Comparison of ENCODE assay signal across 14 cellular contexts in genomic region chr9:129759329-129759728, GRCh38. TPM values are rescaled to one million over a fixed set of nuclear protein-coding genes. Genes with fewer than 3 reads are reported as not detected.
DNase-seq lines count a peak whose midpoint lies in the region; ATAC-seq and TF ChIP-seq lines count a peak whose summit lies in the region.
"Had no signal": no experiment of that assay in that cellular context is flagged by ENCODE, and none has a peak within 500 bp of the region (broad histone marks: within the 10 kb centered on the region; RNA-seq: fewer than 3 reads in every experiment).

No MANE protein-coding gene starts in this region.

- no peaks in the 10 kb centered on the region for H3K79me1 ChIP-seq in mesenchymal stem cell (replicated peaks; ENCODE audit: low read length, poor library complexity, severe bottlenecking)

- H2BK5ac ChIP-seq in mesenchymal stem cell (ENCODE audit: low read depth, low read length, poor library complexity, severe bottlenecking), result no peak overlapping the region

- H3K27ac ChIP-seq in heart right ventricle (peak overlapping the region in 6 of 10 donors; percentile 15 to 40 (median 21)), heart left ventricle (peak overlapping the region in 1 of 12 donors; percentile 22), mesenchymal stem cell (ENCODE audit: low read length, poor library complexity, severe bottlenecking) (no peak overlapping the region), subcutaneous abdominal adipose tissue (ENCODE audit: low read depth, low read length) (peak overlapping the region; percentile 21)
- H3K27ac ChIP-seq: HL-60 had no signal

- TF ChIP-seq POLR2A in heart left ventricle (IDR thresholded peaks at IDR 0.05), result no peak

- 0 out of 2 replicates have a peak overlapping the region, but pooled peaks have one; percentile 18 for H3K27ac Mint-ChIP-seq in HFFc6

- H3K4me3 Mint-ChIP-seq in HFFc6, result no peak overlapping the region
- H3K4me3 Mint-ChIP-seq: CD8-positive, alpha-beta memory T cell had no signal

- H3K18ac ChIP-seq in mesenchymal stem cell (ENCODE audit: low read depth in 1 of 2, low read length in 2 of 2), result peak overlapping the region; percentile 38 to 87

- no peaks in the 10 kb centered on the region for H3K36me3 ChIP-seq in heart right ventricle
- no peaks in the 10 kb centered on the region for H3K36me3 ChIP-seq in heart left ventricle
- no peaks in the 10 kb centered on the region for H3K36me3 ChIP-seq in mesenchymal stem cell (ENCODE audit: control insufficient read depth in 1 of 2, insufficient read depth in 2 of 2, low read depth in 1 of 2, low read length in 2 of 2)
- no peaks in the 10 kb centered on the region for H3K36me3 ChIP-seq in subcutaneous abdominal adipose tissue (ENCODE audit: control insufficient read depth in 5 of 5, insufficient read depth in 5 of 5, low read length in 5 of 5)
- H3K36me3 ChIP-seq: BE2C had no signal

- no peak overlapping the region for H3K23ac ChIP-seq in mesenchymal stem cell (ENCODE audit: low read length in 2 of 2)

- H3K9me3 ChIP-seq in heart right ventricle (no peaks in the 10 kb centered on the region), heart left ventricle (no peaks in the 10 kb centered on the region), mesenchymal stem cell (ENCODE audit: control insufficient read depth, low read length) (no peaks in the 10 kb centered on the region), subcutaneous abdominal adipose tissue (ENCODE audit: control insufficient read depth in 5 of 5, low read length in 5 of 5) (no peaks in the 10 kb centered on the region)
- H3K9me3 ChIP-seq: BE2C, Caco-2 had no signal

- no peak overlapping the region for H4K91ac ChIP-seq in mesenchymal stem cell (ENCODE audit: low read length)

- ATAC-seq in heart right ventricle (peak in 1 of 8 donors; percentile 23), heart left ventricle (no peak)
- ATAC-seq: HCT116 had no signal

- H3K14ac ChIP-seq in mesenchymal stem cell (ENCODE audit: low read length in 2 of 2), result peak overlapping the region in 1 of 2 experiments; percentile 29

- TF ChIP-seq CTCF in heart right ventricle (IDR thresholded peaks at IDR 0.05), result no peak
- no peak for TF ChIP-seq CTCF in heart left ventricle (IDR thresholded peaks at IDR 0.05)
- no peak for TF ChIP-seq CTCF in HFFc6 (IDR thresholded peaks at IDR 0.05)
- TF ChIP-seq CTCF in GM10266 (IDR thresholded peaks at IDR 0.05; ENCODE audit: control insufficient read depth, insufficient read depth, low read depth, missing control alignments), result no peak

- H3K4ac ChIP-seq in mesenchymal stem cell (ENCODE audit: low read depth in 1 of 2, low read length in 2 of 2), result peak overlapping the region; percentile 52 to 67

- WGBS in heart right ventricle, 2 donors, result 56 to 71% methylated on average over 4 of the region's 4 CpGs
- WGBS in heart left ventricle, 4 donors, result 64 to 73% (median 65%) methylated on average over 4 of the region's 4 CpGs
- 100% methylated on average over 2 of the region's 4 CpGs for WGBS in mesenchymal stem cell

- peak overlapping the region in 1 of 2 experiments; percentile 99 for H2BK12ac ChIP-seq in mesenchymal stem cell (ENCODE audit: low read length in 2 of 2)

- no peak overlapping the region for H3K4me2 ChIP-seq in mesenchymal stem cell (ENCODE audit: low read length, poor library complexity, severe bottlenecking)

- H3K27me3 Mint-ChIP-seq in HFFc6 (ENCODE audit: insufficient read depth), result peaks cover 5% of the 10 kb centered on the region

- H3K4me1 ChIP-seq in heart right ventricle (peaks cover 0 to 47% (median 18%) of the 10 kb centered on the region in 9 donors), heart left ventricle (peaks cover 0 to 37% (median 10%) of the 10 kb centered on the region in 12 donors), mesenchymal stem cell (ENCODE audit: control insufficient read depth, insufficient read depth, low read depth, low read length) (peaks cover 11% of the 10 kb centered on the region), subcutaneous abdominal adipose tissue (ENCODE audit: control insufficient read depth in 5 of 5, insufficient read depth in 5 of 5, low read length in 5 of 5) (peaks cover 6 to 36% (median 27%) of the 10 kb centered on the region in 5 donors)

- no peak overlapping the region for H3K4me3 ChIP-seq in heart right ventricle
- no peak overlapping the region for H3K4me3 ChIP-seq in heart left ventricle
- no peak overlapping the region for H3K4me3 ChIP-seq in mesenchymal stem cell (ENCODE audit: insufficient read depth in 1 of 2, low read depth in 1 of 2, low read length in 2 of 2)
- H3K4me3 ChIP-seq in subcutaneous abdominal adipose tissue (ENCODE audit: low read depth in 1 of 5, low read length in 5 of 5), result no peak overlapping the region

- H3K9me3 Mint-ChIP-seq in HFFc6, result no peaks in the 10 kb centered on the region
- H3K9me3 Mint-ChIP-seq: CD8-positive, alpha-beta memory T cell had no signal

- no peak overlapping the region for H2AFZ ChIP-seq in mesenchymal stem cell (ENCODE audit: low read depth, low read length)

- no peaks in the 10 kb centered on the region for H3K36me3 Mint-ChIP-seq in HFFc6 (ENCODE audit: low read depth)
- H3K36me3 Mint-ChIP-seq: CD8-positive, alpha-beta memory T cell had no signal

- no peak overlapping the region for H2BK120ac ChIP-seq in mesenchymal stem cell (ENCODE audit: low read depth, low read length)

- H3K27me3 ChIP-seq in heart right ventricle (peaks cover 0 to 4% (median 0%) of the 10 kb centered on the region in 7 donors), heart left ventricle (no peaks in the 10 kb centered on the region), mesenchymal stem cell (ENCODE audit: control insufficient read depth in 1 of 2, insufficient read depth in 1 of 2, low read length in 2 of 2) (peaks cover 0 to 7% of the 10 kb centered on the region in 2 experiments), subcutaneous abdominal adipose tissue (ENCODE audit: control insufficient read depth in 5 of 5, insufficient read depth in 4 of 5, low read length in 5 of 5) (peaks cover 0 to 11% (median 0%) of the 10 kb centered on the region in 5 donors)
- H3K27me3 ChIP-seq: BE2C had no signal

- in situ Hi-C loops in ACHN (cut with HindIII; ENCODE audit: low pct_ligation_motif_present, low pct_unique_long_range_greater_than_20kb, low sequenced_read_pairs), result no loop called here

- H2AK5ac ChIP-seq in mesenchymal stem cell (ENCODE audit: low read length, severe bottlenecking), result no peak overlapping the region

- peak overlapping the region; percentile 45 for H3K9ac ChIP-seq in mesenchymal stem cell (ENCODE audit: low read length)
- no peak overlapping the region for H3K9ac ChIP-seq in subcutaneous abdominal adipose tissue (ENCODE audit: low read length in 5 of 5)

- intact Hi-C loops in heart right ventricle (cut with DNase I) (no loop called here), heart left ventricle (cut with DNase I) (no loop called here)

- peak in 1 of 2 donors; percentile 38 for DNase-seq in heart right ventricle
- DNase-seq in heart left ventricle, result no peak
- DNase-seq in HFFc6, result no peak
- DNase-seq in mesenchymal stem cell, result no peak
- no peak for DNase-seq in GM10266 (ENCODE audit: extremely low spot score)
- no peak for DNase-seq in ACHN
- DNase-seq: BE2C; CD8-positive, alpha-beta memory T cell; DND-41; GDM1 had no signal

- H4K8ac ChIP-seq in mesenchymal stem cell (ENCODE audit: low read length), result no peak overlapping the region

- H3K4me1 Mint-ChIP-seq in HFFc6 (ENCODE audit: low read depth), result peaks cover 44% of the 10 kb centered on the region

- H2BK15ac ChIP-seq in mesenchymal stem cell (ENCODE audit: low read depth, poor library complexity, severe bottlenecking), result peak overlapping the region; percentile 49

RNA-seq across cellular contexts. Expression of gene PTGES, which starts 6.5 kb away (rescaled TPM):
- total RNA-seq in heart right ventricle, result 1 to 10 TPM in 5 of 10 donors, under 1 TPM in 5; 0.15 to 3.6 (median 1.1) TPM
- 1 to 10 TPM; 2.6 to 5.7 TPM for polyA plus RNA-seq in heart right ventricle
- 1 to 10 TPM in 4 of 9 donors, under 1 TPM in 5; 0.30 to 3.0 (median 0.83) TPM for total RNA-seq in heart left ventricle
- 1 to 10 TPM; 1.5 to 2.7 TPM for polyA plus RNA-seq in heart left ventricle
- total RNA-seq in HFFc6 (2021; fragmentation: NEBNext Ultra II Directional; extraction: Animal tissue kit (Norgen Biotek cat#: 25700)), result 10 to 100 TPM; 11.3 to 29.6 (median 26.0) TPM
- 9.1 TPM for polyA plus RNA-seq in mesenchymal stem cell (2013, experiment 1 of 2)
- 8.7 TPM for polyA plus RNA-seq in mesenchymal stem cell (2013, experiment 2 of 2)
- total RNA-seq: CD8-positive, alpha-beta memory T cell had no signal
- polyA plus RNA-seq: CD8-positive, alpha-beta memory T cell had no signal

RNA-seq across cellular contexts. Expression of gene TOR1B, which starts 43.7 kb away (rescaled TPM):
- 10 to 100 TPM in 7 of 10 donors, 1 to 10 TPM in 3; 6.9 to 13.8 (median 11.0) TPM for total RNA-seq in heart right ventricle
- 10 to 100 TPM in 1 of 2 donors, 1 to 10 TPM in 1; 6.4 to 11.3 TPM for polyA plus RNA-seq in heart right ventricle
- total RNA-seq in heart left ventricle, result 10 to 100 TPM in 8 of 9 donors, 1 to 10 TPM in 1; 9.4 to 16.1 (median 13.0) TPM
- polyA plus RNA-seq in heart left ventricle, result 10 to 100 TPM in 1 of 2 donors, 1 to 10 TPM in 1; 7.3 to 20.7 TPM
- 10 to 100 TPM; 31.6 to 43.1 (median 36.1) TPM for total RNA-seq in HFFc6 (2021; fragmentation: NEBNext Ultra II Directional; extraction: Animal tissue kit (Norgen Biotek cat#: 25700))
- polyA plus RNA-seq in mesenchymal stem cell (2013, experiment 1 of 2), result 30.4 TPM
- polyA plus RNA-seq in mesenchymal stem cell (2013, experiment 2 of 2), result 33.2 TPM
